1 cellular context compared by ENCODE assay signal in genomic region chr10:988667-989545, GRCh38.
A peak's percentile ranks its signal among the peaks of the same experiment; 100 is the strongest.
TF ChIP-seq lines count a peak whose summit lies in the region.

No MANE protein-coding gene starts in this region.

TF ChIP-seq in HEK293, 187 proteins besides CTCF, POLR2A, EP300 and RAD21 (continued from another document):
- TF ChIP-seq PRDM2 (tag by site-specific recombination; IDR thresholded peaks at IDR 0.05; ENCODE audit: borderline replicate concordance) (no peak), MEIS1 (CRISPR knock-in tag; IDR thresholded peaks at IDR 0.05; ENCODE audit: borderline replicate concordance) (no peak), ZNF140 (tag by site-specific recombination; IDR thresholded peaks at IDR 0.05) (no peak), BCL6B (tag by site-specific recombination; IDR thresholded peaks at IDR 0.05) (no peak), ZNF610 (tag by site-specific recombination; IDR thresholded peaks at IDR 0.05; ENCODE audit: borderline replicate concordance) (no peak), ZBTB1 (tag by site-specific recombination; IDR thresholded peaks at IDR 0.05) (no peak), ZNF555 (tag by site-specific recombination; conservative IDR thresholded peaks at IDR 0.05) (no peak), ZNF341 (tag by site-specific recombination; IDR thresholded peaks at IDR 0.05; ENCODE audit: low read depth) (no peak), ZNF211 (tag by site-specific recombination; IDR thresholded peaks at IDR 0.05; ENCODE audit: low read depth) (no peak), HOXA7 (CRISPR knock-in tag; IDR thresholded peaks at IDR 0.05; ENCODE audit: borderline replicate concordance) (no peak), ZNF354C (tag by site-specific recombination; IDR thresholded peaks at IDR 0.05; ENCODE audit: borderline replicate concordance, low read depth) (no peak), ZNF623 (tag by site-specific recombination; IDR thresholded peaks at IDR 0.05) (no peak), ZBTB10 (tag by site-specific recombination; IDR thresholded peaks at IDR 0.05) (peak; percentile 86), ZBTB17 (tag by site-specific recombination; IDR thresholded peaks at IDR 0.05) (no peak), SCRT2 (tag by site-specific recombination; IDR thresholded peaks at IDR 0.05) (peak; percentile 63; the same call in 1 of the 2 replicates), ZNF133 (tag by site-specific recombination; IDR thresholded peaks at IDR 0.05) (no peak), ZNF248 (tag by site-specific recombination; IDR thresholded peaks at IDR 0.05) (no peak), KLF7 (tag by site-specific recombination; IDR thresholded peaks at IDR 0.05; ENCODE audit: borderline replicate concordance) (no peak), ZNF148 (tag by site-specific recombination; IDR thresholded peaks at IDR 0.05; ENCODE audit: borderline replicate concordance) (no peak), ZSCAN4 (tag by site-specific recombination; IDR thresholded peaks at IDR 0.05) (no peak), ZBTB6 (tag by site-specific recombination; IDR thresholded peaks at IDR 0.05) (no peak)
- TF ChIP-seq, protein P1, sequence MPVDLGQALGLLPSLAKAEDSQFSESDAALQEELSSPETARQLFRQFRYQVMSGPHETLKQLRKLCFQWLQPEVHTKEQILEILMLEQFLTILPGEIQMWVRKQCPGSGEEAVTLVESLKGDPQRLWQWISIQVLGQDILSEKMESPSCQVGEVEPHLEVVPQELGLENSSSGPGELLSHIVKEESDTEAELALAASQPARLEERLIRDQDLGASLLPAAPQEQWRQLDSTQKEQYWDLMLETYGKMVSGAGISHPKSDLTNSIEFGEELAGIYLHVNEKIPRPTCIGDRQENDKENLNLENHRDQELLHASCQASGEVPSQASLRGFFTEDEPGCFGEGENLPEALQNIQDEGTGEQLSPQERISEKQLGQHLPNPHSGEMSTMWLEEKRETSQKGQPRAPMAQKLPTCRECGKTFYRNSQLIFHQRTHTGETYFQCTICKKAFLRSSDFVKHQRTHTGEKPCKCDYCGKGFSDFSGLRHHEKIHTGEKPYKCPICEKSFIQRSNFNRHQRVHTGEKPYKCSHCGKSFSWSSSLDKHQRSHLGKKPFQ (tag by site-specific recombination; IDR thresholded peaks at IDR 0.05) = 0 out of 2 replicates have a peak, but pooled peaks have one; percentile 7
- TF ChIP-seq, protein P2, sequence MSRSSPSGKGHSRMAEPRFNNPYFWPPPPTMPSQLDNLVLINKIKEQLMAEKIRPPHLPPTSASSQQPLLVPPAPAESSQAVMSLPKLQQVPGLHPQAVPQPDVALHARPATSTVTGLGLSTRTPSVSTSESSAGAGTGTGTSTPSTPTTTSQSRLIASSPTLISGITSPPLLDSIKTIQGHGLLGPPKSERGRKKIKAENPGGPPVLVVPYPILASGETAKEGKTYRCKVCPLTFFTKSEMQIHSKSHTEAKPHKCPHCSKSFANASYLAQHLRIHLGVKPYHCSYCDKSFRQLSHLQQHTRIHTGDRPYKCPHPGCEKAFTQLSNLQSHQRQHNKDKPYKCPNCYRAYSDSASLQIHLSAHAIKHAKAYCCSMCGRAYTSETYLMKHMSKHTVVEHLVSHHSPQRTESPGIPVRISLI (tag by site-specific recombination; IDR thresholded peaks at IDR 0.05) = peak; percentile 76; the same call in 1 of the 2 replicates
- TF ChIP-seq, protein P3, sequence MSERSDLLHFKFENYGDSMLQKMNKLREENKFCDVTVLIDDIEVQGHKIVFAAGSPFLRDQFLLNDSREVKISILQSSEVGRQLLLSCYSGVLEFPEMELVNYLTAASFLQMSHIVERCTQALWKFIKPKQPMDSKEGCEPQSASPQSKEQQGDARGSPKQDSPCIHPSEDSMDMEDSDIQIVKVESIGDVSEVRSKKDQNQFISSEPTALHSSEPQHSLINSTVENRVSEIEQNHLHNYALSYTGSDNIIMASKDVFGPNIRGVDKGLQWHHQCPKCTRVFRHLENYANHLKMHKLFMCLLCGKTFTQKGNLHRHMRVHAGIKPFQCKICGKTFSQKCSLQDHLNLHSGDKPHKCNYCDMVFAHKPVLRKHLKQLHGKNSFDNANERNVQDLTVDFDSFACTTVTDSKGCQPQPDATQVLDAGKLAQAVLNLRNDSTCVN (tag by site-specific recombination; optimal IDR thresholded peaks at IDR 0.05) = peak; percentile 48
